In the genomic region with DNA sequence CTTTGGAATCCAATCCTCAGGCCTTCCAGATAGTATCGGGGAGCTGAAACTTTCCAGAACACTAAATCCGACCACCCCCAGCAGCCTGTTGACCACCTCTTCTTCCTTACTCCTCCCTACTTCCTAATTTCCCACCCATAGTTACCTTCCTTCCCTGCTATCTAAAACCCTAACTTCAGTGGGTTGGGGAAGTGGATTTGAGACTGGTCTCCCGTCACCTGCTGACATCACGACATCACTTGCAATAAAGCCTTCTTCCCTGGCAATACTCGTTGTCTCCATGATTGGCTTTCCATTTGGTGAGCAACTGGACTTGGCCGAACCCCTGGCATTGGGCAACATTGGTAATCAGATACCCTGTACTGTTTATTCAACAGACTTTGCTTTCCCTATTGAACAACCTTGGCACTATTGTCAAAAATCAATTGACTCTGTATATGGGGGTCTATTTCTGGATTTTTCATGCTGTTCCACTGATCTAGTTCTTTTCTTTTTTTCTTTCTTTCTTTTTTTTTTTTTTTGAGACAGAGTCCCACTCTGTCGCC, we compare ENCODE assay signal across 20 cellular contexts. TPM values are rescaled to one million over a fixed set of nuclear protein-coding genes. Genes with fewer than 3 reads are reported as not detected.
DNase-seq lines count a peak whose midpoint lies in the region; ATAC-seq and TF ChIP-seq lines count a peak whose summit lies in the region.
"Had no signal": no experiment of that assay in that cellular context is flagged by ENCODE, and none has a peak within 500 bp of the region (broad histone marks: within the 10 kb centered on the region; RNA-seq: fewer than 3 reads in every experiment).

No MANE protein-coding gene starts in this region.

- no peak overlapping the region for H3K9ac ChIP-seq in MM.1S (ENCODE audit: low read length)

- CTCF ChIA-PET in MCF 10A (lab: Yijun Ruan, JAX): interaction anchor here (0.7 to 1.5 kb wide), 3 partner anchors 9 to 53 kb away, joined by 3 to 4 read pairs (median 3); no protein-coding TSS in a partner anchor
- CTCF ChIA-PET in OCI-LY7 (lab: Charles Lee; ENCODE audit: unreplicated experiment): no interaction called here
- CTCF ChIA-PET in RWPE1 (lab: Yijun Ruan, JAX): no interaction called here

- TF ChIP-seq CTCF in MCF 10A (IDR thresholded peaks at IDR 0.05; ENCODE audit: unreplicated experiment) (no peak), breast epithelium (IDR thresholded peaks at IDR 0.05) (no peak), OCI-LY7 (conservative IDR thresholded peaks at IDR 0.05; ENCODE audit: low read length) (no peak), right lobe of liver (IDR thresholded peaks at IDR 0.05) (no peak), RWPE1 (conservative IDR thresholded peaks at IDR 0.05; ENCODE audit: low read depth) (no peak), MM.1S (IDR thresholded peaks at IDR 0.05; ENCODE audit: low read length) (no peak)

- H3K4me1 Mint-ChIP-seq in MCF 10A (ENCODE audit: insufficient read depth, unreplicated experiment): no peaks in the 10 kb centered on the region
- H3K4me1 Mint-ChIP-seq: nephron had no signal

- peak; percentile 90 to 94 (median 92) for ATAC-seq in right lobe of liver
- ATAC-seq: CD8-positive, alpha-beta T cell; stimulated activated naive CD8-positive, alpha-beta T cell treated with anti-CD3 and anti-CD28 coated beads, Interleukin-15, Interleukin-2, amounts not matched to agents 100 U/mL and 50 U/mL, for 24 hours; T-helper 17 cell had no signal

- H2AFZ ChIP-seq in OCI-LY7 (ENCODE audit: low read length) (no peak overlapping the region; the same call in 1 of the 2 replicates), MM.1S (ENCODE audit: low read length) (no peak overlapping the region)

- H3K9me2 ChIP-seq in OCI-LY7 (ENCODE audit: insufficient read depth, low read length) (no peaks in the 10 kb centered on the region), MM.1S (replicated peaks; ENCODE audit: insufficient read depth, low read length) (no peaks in the 10 kb centered on the region)

- peak overlapping the region; percentile 57 for H3K4me2 ChIP-seq in OCI-LY7 (ENCODE audit: low read length)
- no peak overlapping the region for H3K4me2 ChIP-seq in MM.1S (ENCODE audit: low read depth, low read length)

- H3K79me2 ChIP-seq in OCI-LY7 (ENCODE audit: insufficient read depth, low read depth, low read length): no peaks in the 10 kb centered on the region
- no peaks in the 10 kb centered on the region for H3K79me2 ChIP-seq in MM.1S (ENCODE audit: low read length)

- BruUV-seq in MCF 10A (replicated peaks; lab: Mats Ljungman, UMichigan): no TSS peak
- no TSS peak for BruUV-seq in OCI-LY7 (replicated peaks; lab: Mats Ljungman, UMichigan)

- H4K20me1 ChIP-seq in OCI-LY7 (ENCODE audit: insufficient read depth, low read length) (no peaks in the 10 kb centered on the region), MM.1S (ENCODE audit: insufficient read depth, low read length) (no peaks in the 10 kb centered on the region)

- 50% methylated on average over 7 of the region's 7 CpGs for WGBS in right lobe of liver (ENCODE audit: insufficient coverage, low coverage, low lambda C conversion rate, missing lambda C conversion rate)

- no peak overlapping the region for H3K27ac Mint-ChIP-seq in MCF 10A (ENCODE audit: low read depth, unreplicated experiment)
- H3K27ac Mint-ChIP-seq: activated naive CD4-positive, alpha-beta T cell treated with anti-CD3 and anti-CD28 coated beads, Interleukin-2, amount 10 ng/mL, durations not matched to agents 7 days and 5 days; CD8-positive, alpha-beta T cell; nephron; T-helper 17 cell had no signal

- H3K9me3 Mint-ChIP-seq in MCF 10A (ENCODE audit: unreplicated experiment): no peaks in the 10 kb centered on the region
- H3K9me3 Mint-ChIP-seq: activated naive CD4-positive, alpha-beta T cell treated with anti-CD3 and anti-CD28 coated beads, Interleukin-2, amount 10 ng/mL, durations not matched to agents 7 days and 5 days; CD8-positive, alpha-beta T cell; nephron had no signal

- H3K4me3 Mint-ChIP-seq in MCF 10A (ENCODE audit: unreplicated experiment): no peak overlapping the region
- H3K4me3 Mint-ChIP-seq: activated naive CD4-positive, alpha-beta T cell treated with anti-CD3 and anti-CD28 coated beads, Interleukin-2, amount 10 ng/mL, durations not matched to agents 7 days and 5 days; CD8-positive, alpha-beta T cell; nephron; T-helper 17 cell had no signal

- no peaks in the 10 kb centered on the region for H3K36me3 ChIP-seq in breast epithelium
- no peaks in the 10 kb centered on the region; the same call in 1 of the 2 replicates for H3K36me3 ChIP-seq in OCI-LY7 (ENCODE audit: insufficient read depth, low read length)
- H3K36me3 ChIP-seq in right lobe of liver: no peaks in the 10 kb centered on the region
- no peaks in the 10 kb centered on the region for H3K36me3 ChIP-seq in MM.1S (replicated peaks; ENCODE audit: insufficient read depth, low read length)

- H3K27ac ChIP-seq in breast epithelium (no peak overlapping the region), OCI-LY7 (ENCODE audit: low read depth, low read length, poor library complexity, severe bottlenecking) (peak overlapping the region; percentile 81), right lobe of liver (peak overlapping the region; percentile 9 to 88 (median 83)), RWPE1 (no peak overlapping the region), MM.1S (ENCODE audit: low read length) (no peak overlapping the region)

- no peak overlapping the region for H3K4me3 ChIP-seq in breast epithelium
- H3K4me3 ChIP-seq in OCI-LY7 (ENCODE audit: low read depth, low read length, poor library complexity, severe bottlenecking): no peak overlapping the region
- H3K4me3 ChIP-seq in right lobe of liver: no peak overlapping the region
- H3K4me3 ChIP-seq in MM.1S (ENCODE audit: low read length): no peak overlapping the region

- peaks cover 9% of the 10 kb centered on the region for H3F3A ChIP-seq in MM.1S (ENCODE audit: insufficient read depth, low read length)

- H3K27me3 ChIP-seq in breast epithelium: no peaks in the 10 kb centered on the region
- H3K27me3 ChIP-seq in right lobe of liver: no peaks in the 10 kb centered on the region
- H3K27me3 ChIP-seq in MM.1S (replicated peaks; ENCODE audit: insufficient read depth, low read length): no peaks in the 10 kb centered on the region

- no peaks in the 10 kb centered on the region for H3K4me1 ChIP-seq in breast epithelium
- peaks cover 43% of the 10 kb centered on the region for H3K4me1 ChIP-seq in OCI-LY7 (ENCODE audit: insufficient read depth, low read length, poor library complexity, severe bottlenecking)
- peaks cover 0 to 9% (median 4%) of the 10 kb centered on the region in 4 donors for H3K4me1 ChIP-seq in right lobe of liver
- H3K4me1 ChIP-seq in MM.1S (ENCODE audit: low read length): peaks cover 5% of the 10 kb centered on the region; the same call in 1 of the 2 replicates

- no peaks in the 10 kb centered on the region for H3K36me3 Mint-ChIP-seq in MCF 10A (ENCODE audit: insufficient read depth, unreplicated experiment)
- H3K36me3 Mint-ChIP-seq: activated naive CD4-positive, alpha-beta T cell treated with anti-CD3 and anti-CD28 coated beads, Interleukin-2, amount 10 ng/mL, durations not matched to agents 7 days and 5 days; CD8-positive, alpha-beta T cell had no signal

- DNase-seq in MCF 10A (ENCODE audit: unreplicated experiment): peak; percentile 40
- DNase-seq in breast epithelium (ENCODE audit: low spot score in 2 of 2): no peak
- no peak for DNase-seq in OCI-LY7 (ENCODE audit: low spot score)
- DNase-seq in right lobe of liver: peak; percentile 62 to 88 (median 83)
- DNase-seq in RWPE1 (ENCODE audit: low spot score): no peak
- DNase-seq in MM.1S: no peak
- no peak for DNase-seq in NCI-H1105 treated with DMSO at 0.1 percent for 48 hours (lab: John Stamatoyannopoulos, UW)
- no peak for DNase-seq in stimulated activated CD4-positive, alpha-beta T cell treated with anti-CD3 and anti-CD28 coated beads, Interleukin-2, amount 100 ng/mL, for 48 hours
- DNase-seq: activated naive CD4-positive, alpha-beta T cell treated with anti-CD3 and anti-CD28 coated beads, Interleukin-2, amount 10 ng/mL, durations not matched to agents 7 days and 5 days; AML-193; CD8-positive, alpha-beta T cell; HCEC 1CT; hippocampal formation; NCI-H1048; NCI-H1694 treated with DMSO at 0.1 percent for 48 hours; NCI-H510A; SHP77; stimulated activated naive CD8-positive, alpha-beta T cell treated with anti-CD3 and anti-CD28 coated beads, Interleukin-15, Interleukin-2, amounts not matched to agents 100 U/mL and 50 U/mL, for 24 hours; T-helper 17 cell had no signal

- TF ChIP-seq POLR2A in breast epithelium (IDR thresholded peaks at IDR 0.05) (no peak), right lobe of liver (IDR thresholded peaks at IDR 0.05) (no peak)

- POLR2A ChIA-PET in MCF 10A (lab: Yijun Ruan, JAX) (interaction anchor here (1.0 to 2.0 kb wide), 4 partner anchors 9 to 22 kb away, joined by 3 to 7 read pairs (median 5); a partner anchor contains a TSS), OCI-LY7 (lab: Charles Lee) (interaction anchor here (0.6 to 2.2 kb wide), 5 partner anchors 8 to 58 kb away, joined by 4 to 11 read pairs (median 6); no protein-coding TSS in a partner anchor), RWPE1 (lab: Yijun Ruan, JAX; ENCODE audit: low non-redundant PET) (interaction anchor here (0.5 kb wide), 1 partner anchor 66 kb away, joined by 4 read pairs; no protein-coding TSS in a partner anchor)

- no peaks in the 10 kb centered on the region for H3K27me3 Mint-ChIP-seq in MCF 10A (ENCODE audit: insufficient read depth, unreplicated experiment)
- H3K27me3 Mint-ChIP-seq: T-helper 17 cell had no signal

- intact Hi-C loops in MCF 10A (cut with micrococcal nuclease): no loop called here
- intact Hi-C loops in breast epithelium (cut with DNase I; ENCODE audit: low total_unique reads): no loop called here
- intact Hi-C loops in OCI-LY7 (cut with micrococcal nuclease; ENCODE audit: unreplicated experiment): no loop called here
- intact Hi-C loops in right lobe of liver (cut with DNase I): no loop called here

- H3K9me3 ChIP-seq in breast epithelium (no peaks in the 10 kb centered on the region), OCI-LY7 (ENCODE audit: low read length) (no peaks in the 10 kb centered on the region; the same call in 1 of the 2 replicates), right lobe of liver (no peaks in the 10 kb centered on the region), MM.1S (replicated peaks; ENCODE audit: insufficient read depth, low read length) (no peaks in the 10 kb centered on the region)

RNA-seq across cellular contexts. Expression of a gene that starts 11.8 kb away (rescaled TPM):
- total RNA-seq in MCF 10A (2022): 85.9 and 104 TPM in 2 replicates
- 10 to 100 TPM; 25.0 to 48.6 (median 36.7) TPM for total RNA-seq in breast epithelium
- total RNA-seq in OCI-LY7 (2014; rRNA removed; shearing (Covaris generic)): 62.4 and 76.2 TPM in 2 replicates
- 144 and 148 TPM in 2 replicates for total RNA-seq in OCI-LY7 (2022)
- 10 to 100 TPM; 14.1 to 20.5 (median 16.1) TPM for total RNA-seq in right lobe of liver

RNA-seq across cellular contexts. Expression of a gene that starts 49.2 kb away (rescaled TPM):
- total RNA-seq in MCF 10A (2022) (20.6 TPM in 2 replicates), breast epithelium (10 to 100 TPM; 31.9 to 59.5 (median 44.9) TPM), OCI-LY7 (2022) (148 and 151 TPM in 2 replicates), right lobe of liver (10 to 100 TPM in 5 of 6 experiments, 1 to 10 TPM in 1; 9.3 to 48.6 (median 21.8) TPM)
- total RNA-seq in OCI-LY7 (2014; rRNA removed; shearing (Covaris generic)): 75.0 and 82.5 TPM in 2 replicates

RNA-seq across cellular contexts. Expression of a gene that starts 57.2 kb away (rescaled TPM):
- total RNA-seq in MCF 10A (2022) (38.0 and 45.4 TPM in 2 replicates), breast epithelium (10 to 100 TPM; 54.7 to 71.4 (median 61.9) TPM), OCI-LY7 (2022) (679 and 701 TPM in 2 replicates), right lobe of liver (10 to 100 TPM; 29.4 to 82.4 (median 46.4) TPM)
- 424 and 470 TPM in 2 replicates for total RNA-seq in OCI-LY7 (2014; rRNA removed; shearing (Covaris generic))

Comparison
In these comparisons a context has a peak if more than half of its experiments do, and no peak if none do; other contexts are left out.
1. DNase-seq: peak in MCF 10A (single experiment) and right lobe of liver (3 of 3); none in breast epithelium (0 of 2), OCI-LY7 (single experiment), RWPE1 (single experiment), MM.1S (single experiment), NCI-H1105 treated with DMSO at 0.1 percent for 48 hours (single experiment) and stimulated activated CD4-positive, alpha-beta T cell treated with anti-CD3 and anti-CD28 coated beads, Interleukin-2, amount 100 ng/mL, for 48 hours (0 of 2).
2. H3K27ac ChIP-seq: peak in OCI-LY7 (single experiment) and right lobe of liver (3 of 3); none in breast epithelium (0 of 2), RWPE1 (single experiment) and MM.1S (single experiment).